Comparison of ENCODE assay signal across 20 cellular contexts in genomic region chr12:104165801-104166200, GRCh38.
"Had no signal": no experiment of that assay in that cellular context is flagged by ENCODE, and none has a peak within 500 bp of the region (broad histone marks: within the 10 kb centered on the region; RNA-seq: fewer than 3 reads in every experiment).

No MANE protein-coding gene starts in this region.

- H3K9me3 ChIP-seq: body of pancreas, esophagus muscularis mucosa, mucosa of descending colon, pancreas, SK-N-SH, testis had no signal

- H3K27me3 ChIP-seq: body of pancreas, esophagus muscularis mucosa, pancreas, testis had no signal

- H3K36me3 ChIP-seq: esophagus muscularis mucosa, pancreas had no signal

- H3K27ac ChIP-seq: body of pancreas, pancreas, testis, VCaP had no signal

- DNase-seq: activated CD4-positive, alpha-beta memory T cell treated with anti-CD3 and anti-CD28 coated beads, Interleukin-2, amount 10 ng/mL, durations not matched to agents 7 days and 5 days; activated CD4-positive, alpha-beta T cell treated with anti-CD3 and anti-CD28 coated beads, Interleukin-2, amount 10 ng/mL, durations not matched to agents 24 days and 14 days; activated effector memory CD4-positive, alpha-beta T cell treated with Interleukin-2 at 50 U/mL for 16 hours; activated naive CD4-positive, alpha-beta T cell treated with anti-CD3 and anti-CD28 coated beads, Interleukin-2, amount 10 ng/mL, durations not matched to agents 7 days and 5 days; activated T-cell treated with anti-CD3 and anti-CD28 coated beads, Interleukin-2, amount 50 U/mL, for 72 hours; body of pancreas; caudate nucleus; effector memory CD4-positive, alpha-beta T cell; kidney; mucosa of descending colon; nephron progenitor cell; pancreas; SK-N-SH; stimulated activated CD4-positive, alpha-beta T cell treated with anti-CD3 and anti-CD28 coated beads, Interleukin-4, amount 100 ng/mL, for 1 hour; stimulated activated naive CD4-positive, alpha-beta T cell; testis; trophoblast cell had no signal

- ATAC-seq: activated CD4-positive, CD25-positive, alpha-beta regulatory T cell treated with anti-CD3 and anti-CD28 coated beads, Interleukin-2, amount 50 U/mL, for 24 hours; activated T-cell treated with anti-CD3 and anti-CD28 coated beads, Interleukin-2, amount 50 U/mL, for 72 hours; body of pancreas; mucosa of descending colon had no signal

- H3K4me2 ChIP-seq: SK-N-SH had no signal

- H3K4me1 ChIP-seq: body of pancreas, pancreas, testis had no signal

- H3K4me3 ChIP-seq: body of pancreas, esophagus muscularis mucosa, mucosa of descending colon, pancreas, testis had no signal

- FAIRE-seq: kidney, pancreas had no signal

- H3K9ac ChIP-seq: SK-N-SH had no signal
